Comparison of ENCODE assay signal across 8 cellular contexts in genomic region chr6:24537771-24538385, GRCh38.
"Had no signal": no experiment of that assay in that cellular context is flagged by ENCODE, and none has a peak within 500 bp of the region (broad histone marks: within the 10 kb centered on the region; RNA-seq: fewer than 3 reads in every experiment).

No MANE protein-coding gene starts in this region.

- DNase-seq: activated CD4-positive, alpha-beta T cell treated with anti-CD3 and anti-CD28 coated beads, Interleukin-2, amount 10 ng/mL, durations not matched to agents 7 days and 5 days; activated CD8-positive, alpha-beta memory T cell treated with anti-CD3 and anti-CD28 coated beads for 24 hours; lower lobe of right lung; midbrain; ovary; stimulated activated CD4-positive, alpha-beta T cell treated with anti-CD3 and anti-CD28 coated beads, Interleukin-2, amount 100 ng/mL, for 48 hours; stimulated activated naive CD4-positive, alpha-beta T cell treated with Interleukin-2 at 50 U/mL for 16 hours had no signal

- H3K27ac ChIP-seq: lower lobe of right lung, neural progenitor cell, ovary had no signal

- H3K36me3 ChIP-seq: neural progenitor cell, ovary had no signal

- H3K27me3 ChIP-seq: neural progenitor cell, ovary had no signal

- H3K4me1 ChIP-seq: lower lobe of right lung had no signal

- H3K9me3 ChIP-seq: lower lobe of right lung, ovary had no signal

- H3K4me3 ChIP-seq: lower lobe of right lung, neural progenitor cell, ovary had no signal
